ENCODE assay signal across 9 cellular contexts in genomic region chr10:123148414-123149161, GRCh38. TPM values are rescaled to one million over a fixed set of nuclear protein-coding genes. Genes with fewer than 3 reads are reported as not detected.
A peak's percentile ranks its signal among the peaks of the same experiment; 100 is the strongest.
DNase-seq lines count a peak whose midpoint lies in the region; ATAC-seq and TF ChIP-seq lines count a peak whose summit lies in the region.
"Had no signal": no experiment of that assay in that cellular context is flagged by ENCODE, and none has a peak within 500 bp of the region (broad histone marks: within the 10 kb centered on the region; RNA-seq: fewer than 3 reads in every experiment).

No MANE protein-coding gene starts in this region.

- H3K23ac ChIP-seq in H9 (ENCODE audit: insufficient read length, low read depth, low read length): no peak overlapping the region
- H3K23ac ChIP-seq in mesendoderm (ENCODE audit: low read length): no peak overlapping the region

- no peak for DNase-seq in CD8-positive, alpha-beta memory T cell
- DNase-seq in H9 (peak; percentile 78), mesendoderm (peak; percentile 54), nucleus accumbens (lab: John Stamatoyannopoulos, UW) (no peak), RWPE1 (ENCODE audit: low spot score) (no peak), HPDE6-E6E7 (ENCODE audit: extremely low spot score) (no peak)
- no peak for DNase-seq in activated CD8-positive, alpha-beta T cell treated with anti-CD3 and anti-CD28 coated beads, Interleukin-2, amount 10 ng/mL, durations not matched to agents 7 days and 5 days
- no peak for DNase-seq in activated CD4-positive, alpha-beta T cell treated with anti-CD3 and anti-CD28 coated beads, Interleukin-2, amount 50 U/mL, for 1 hour

- H2AFZ ChIP-seq in H9 (ENCODE audit: low read length): no peak overlapping the region

- H3K4me1 ChIP-seq in CD8-positive, alpha-beta memory T cell (ENCODE audit: insufficient read depth, low read length): peaks cover 72% of the 10 kb centered on the region
- peaks cover 10% of the 10 kb centered on the region for H3K4me1 ChIP-seq in H9 (ENCODE audit: insufficient read depth, low read length)
- no peaks in the 10 kb centered on the region for H3K4me1 ChIP-seq in mesendoderm (ENCODE audit: control insufficient read depth, low read depth, low read length)

- no peak overlapping the region for H3K4ac ChIP-seq in H9 (ENCODE audit: low read depth, low read length)
- no peak overlapping the region for H3K4ac ChIP-seq in mesendoderm (ENCODE audit: low read depth, low read length)

- no peak overlapping the region for H3K27ac ChIP-seq in CD8-positive, alpha-beta memory T cell (ENCODE audit: low read depth, low read length)
- no peak overlapping the region for H3K27ac ChIP-seq in H9 (ENCODE audit: insufficient read length, low read depth, low read length)
- no peak overlapping the region for H3K27ac ChIP-seq in mesendoderm (ENCODE audit: low read depth, low read length)
- H3K27ac ChIP-seq in RWPE1: no peak overlapping the region

- H3K79me1 ChIP-seq in H9 (ENCODE audit: insufficient read depth, low read depth, low read length, poor library complexity, severe bottlenecking): no peaks in the 10 kb centered on the region
- H3K79me1 ChIP-seq in mesendoderm (ENCODE audit: low read length): no peaks in the 10 kb centered on the region

- H3K4me2 ChIP-seq in H9 (ENCODE audit: insufficient read depth, insufficient read length, low read length): peak overlapping the region; percentile 46
- H3K4me2 ChIP-seq in mesendoderm (ENCODE audit: low read length): peak overlapping the region; percentile 19

- CTCF ChIA-PET in CD8-positive, alpha-beta memory T cell (lab: Charles Lee): interaction anchor here (0.6 to 2.2 kb wide), 4 partner anchors 8 to 1162 kb away, joined by 3 to 4 read pairs (median 4); no protein-coding TSS in a partner anchor
- CTCF ChIA-PET in activated CD8-positive, alpha-beta T cell treated with anti-CD3 and anti-CD28 coated beads, Interleukin-2, amount 10 ng/mL, durations not matched to agents 7 days and 5 days (lab: Charles Lee): interaction anchor here (1.3 kb wide), 1 partner anchor 11 kb away, joined by 5 read pairs; no protein-coding TSS in a partner anchor
- CTCF ChIA-PET in RWPE1 (lab: Yijun Ruan, JAX): interaction anchor here (2.9 kb wide), 1 partner anchor 15 kb away, joined by 13 read pairs; no protein-coding TSS in a partner anchor

- WGBS in H9 (ENCODE audit: extremely low coverage, insufficient read length, low lambda C conversion rate): no CpG with 5 or more reads among the region's 55 CpGs
- WGBS in mesendoderm (ENCODE audit: extremely low coverage, insufficient coverage, low lambda C conversion rate): no CpG with 5 or more reads among the region's 55 CpGs

- no peak overlapping the region for H4K91ac ChIP-seq in H9 (ENCODE audit: insufficient read length, low read depth, low read length)

- no peak overlapping the region for H2BK20ac ChIP-seq in H9 (ENCODE audit: low read depth, low read length, poor library complexity, severe bottlenecking)

- TF ChIP-seq CTCF in H9 (conservative IDR thresholded peaks at IDR 0.05) (no peak), RWPE1 (conservative IDR thresholded peaks at IDR 0.05; ENCODE audit: low read depth) (no peak)

- H2BK5ac ChIP-seq in H9 (ENCODE audit: insufficient read length, low read length) (no peak overlapping the region), mesendoderm (ENCODE audit: low read length) (no peak overlapping the region)

- H3K36me3 Mint-ChIP-seq in CD8-positive, alpha-beta memory T cell: no peaks in the 10 kb centered on the region
- peaks cover 0 to 10% (median 0%) of the 10 kb centered on the region in 3 experiments; a peak in 3 of 7 replicates for H3K36me3 Mint-ChIP-seq in H9 (ENCODE audit: insufficient read depth in 1 of 3, low read depth in 3 of 3)
- peaks cover 12% of the 10 kb centered on the region for H3K36me3 Mint-ChIP-seq in activated CD8-positive, alpha-beta T cell treated with anti-CD3 and anti-CD28 coated beads, Interleukin-2, amount 10 ng/mL, durations not matched to agents 7 days and 5 days (ENCODE audit: low read depth)

- no peak overlapping the region for H3K9ac ChIP-seq in H9 (ENCODE audit: extremely low read depth, insufficient read length, low read length)
- no peak overlapping the region for H3K9ac ChIP-seq in mesendoderm (ENCODE audit: low read length)

- peaks cover 23% of the 10 kb centered on the region for H3K23me2 ChIP-seq in H9 (ENCODE audit: insufficient read length, low read depth, low read length, poor library complexity, severe bottlenecking)

- H4K5ac ChIP-seq in H9 (ENCODE audit: insufficient read length, low read depth, low read length) (no peak overlapping the region), mesendoderm (ENCODE audit: low read length) (no peak overlapping the region)

- POLR2A ChIA-PET in CD8-positive, alpha-beta memory T cell (lab: Charles Lee): interaction anchor here (0.9 kb wide), 1 partner anchor 10 kb away, joined by 3 read pairs; no protein-coding TSS in a partner anchor
- POLR2A ChIA-PET in activated CD8-positive, alpha-beta T cell treated with anti-CD3 and anti-CD28 coated beads, Interleukin-2, amount 10 ng/mL, durations not matched to agents 7 days and 5 days (lab: Charles Lee): interaction anchor here (2.5 kb wide), 1 partner anchor 14 kb away, joined by 8 read pairs; no protein-coding TSS in a partner anchor
- POLR2A ChIA-PET in RWPE1 (lab: Yijun Ruan, JAX; ENCODE audit: low non-redundant PET): no interaction called here

- H2BK120ac ChIP-seq in H9 (ENCODE audit: low read depth, low read length, poor library complexity, severe bottlenecking) (no peak overlapping the region), mesendoderm (ENCODE audit: low read depth, low read length) (no peak overlapping the region)

- H3K4me1 Mint-ChIP-seq in CD8-positive, alpha-beta memory T cell: peaks cover 49 to 74% (median 67%) of the 10 kb centered on the region in 3 donors
- peaks cover 42 to 64% of the 10 kb centered on the region in 2 experiments for H3K4me1 Mint-ChIP-seq in H9
- H3K4me1 Mint-ChIP-seq in activated CD8-positive, alpha-beta T cell treated with anti-CD3 and anti-CD28 coated beads, Interleukin-2, amount 10 ng/mL, durations not matched to agents 7 days and 5 days (ENCODE audit: low read depth): peaks cover 69% of the 10 kb centered on the region

- peak overlapping the region; percentile 59 to 77 (median 69) for H3K4me3 Mint-ChIP-seq in CD8-positive, alpha-beta memory T cell
- H3K4me3 Mint-ChIP-seq in H9: peak overlapping the region; percentile 42 to 80; a peak in 4 of 5 replicates
- H3K4me3 Mint-ChIP-seq in activated CD8-positive, alpha-beta T cell treated with anti-CD3 and anti-CD28 coated beads, Interleukin-2, amount 10 ng/mL, durations not matched to agents 7 days and 5 days: peak overlapping the region; percentile 52

- peaks cover 52 to 66% of the 10 kb centered on the region in 2 donors for H3K27me3 Mint-ChIP-seq in CD8-positive, alpha-beta memory T cell
- H3K27me3 Mint-ChIP-seq in H9 (ENCODE audit: low read depth): peaks cover 98% of the 10 kb centered on the region
- peaks cover 60% of the 10 kb centered on the region for H3K27me3 Mint-ChIP-seq in activated CD8-positive, alpha-beta T cell treated with anti-CD3 and anti-CD28 coated beads, Interleukin-2, amount 10 ng/mL, durations not matched to agents 7 days and 5 days (ENCODE audit: low read depth)

- H3K36me3 ChIP-seq in CD8-positive, alpha-beta memory T cell (ENCODE audit: insufficient read depth, low read length): no peaks in the 10 kb centered on the region
- no peaks in the 10 kb centered on the region for H3K36me3 ChIP-seq in mesendoderm (ENCODE audit: control insufficient read depth, insufficient read depth, low read length)

- H3K79me2 ChIP-seq in H9 (ENCODE audit: insufficient read depth, low read length): no peaks in the 10 kb centered on the region
- H3K79me2 ChIP-seq in mesendoderm (ENCODE audit: control insufficient read depth, insufficient read depth, low read length): no peaks in the 10 kb centered on the region

- no peak overlapping the region for H2BK12ac ChIP-seq in H9 (ENCODE audit: insufficient read length, low read depth, low read length)

- H3K56ac ChIP-seq in H9 (ENCODE audit: insufficient read length, low read depth, low read length) (no peak overlapping the region), mesendoderm (ENCODE audit: low read length) (peak overlapping the region; percentile 44)

- H3K4me3 ChIP-seq in CD8-positive, alpha-beta memory T cell (ENCODE audit: low read length): peak overlapping the region; percentile 58
- H3K4me3 ChIP-seq in mesendoderm (ENCODE audit: low read length): no peak overlapping the region
- H3K4me3 ChIP-seq: lung had no signal

- peaks cover 0 to 4% (median 0%) of the 10 kb centered on the region in 5 donors for H3K9me3 Mint-ChIP-seq in CD8-positive, alpha-beta memory T cell
- peaks cover 0 to 2% of the 10 kb centered on the region in 2 experiments; a peak in 2 of 5 replicates for H3K9me3 Mint-ChIP-seq in H9
- H3K9me3 Mint-ChIP-seq in activated CD8-positive, alpha-beta T cell treated with anti-CD3 and anti-CD28 coated beads, Interleukin-2, amount 10 ng/mL, durations not matched to agents 7 days and 5 days (ENCODE audit: insufficient read depth): peaks cover 3% of the 10 kb centered on the region

- no peaks in the 10 kb centered on the region for H3K9me3 ChIP-seq in CD8-positive, alpha-beta memory T cell (ENCODE audit: low read length)
- no peaks in the 10 kb centered on the region for H3K9me3 ChIP-seq in H9 (ENCODE audit: control insufficient read depth, low read depth, low read length)

- H3K27me3 ChIP-seq in CD8-positive, alpha-beta memory T cell (ENCODE audit: insufficient read depth, low read length, poor library complexity, severe bottlenecking): peaks cover 72% of the 10 kb centered on the region
- H3K27me3 ChIP-seq in H9 (ENCODE audit: insufficient read depth, low read length): peaks cover 61% of the 10 kb centered on the region
- peaks cover 72% of the 10 kb centered on the region for H3K27me3 ChIP-seq in mesendoderm (ENCODE audit: insufficient read depth, low read length, poor library complexity)

- H2BK15ac ChIP-seq in H9 (ENCODE audit: low read depth, low read length) (no peak overlapping the region), mesendoderm (replicated peaks; ENCODE audit: low read depth) (no peak overlapping the region)

- no peaks in the 10 kb centered on the region for H4K20me1 ChIP-seq in H9 (ENCODE audit: control insufficient read depth, insufficient read depth, insufficient read length)

- no peak overlapping the region for H3K14ac ChIP-seq in H9 (ENCODE audit: insufficient read depth, low read length)

- no peak overlapping the region for H3K18ac ChIP-seq in H9 (ENCODE audit: insufficient read length, low read depth, low read length)
- no peak overlapping the region for H3K18ac ChIP-seq in mesendoderm (ENCODE audit: low read length)

- H4K8ac ChIP-seq in H9 (replicated peaks; ENCODE audit: insufficient read length, low read depth, low read length) (no peak overlapping the region), mesendoderm (ENCODE audit: low read depth, low read length) (no peak overlapping the region)

- peak overlapping the region in 2 of 8 donors; percentile 12 to 27 for H3K27ac Mint-ChIP-seq in CD8-positive, alpha-beta memory T cell
- no peak overlapping the region for H3K27ac Mint-ChIP-seq in H9
- peak overlapping the region; percentile 7 for H3K27ac Mint-ChIP-seq in activated CD8-positive, alpha-beta T cell treated with anti-CD3 and anti-CD28 coated beads, Interleukin-2, amount 10 ng/mL, durations not matched to agents 7 days and 5 days

- H3T11ph ChIP-seq in H9 (ENCODE audit: low read length): no peak overlapping the region

- ATAC-seq in activated CD8-positive, alpha-beta T cell treated with anti-CD3 and anti-CD28 coated beads, Interleukin-2, amount 10 ng/mL, durations not matched to agents 7 days and 5 days: peak; percentile 10

- H2AK5ac ChIP-seq in H9 (ENCODE audit: insufficient read length, low read length): no peak overlapping the region
- H2AK5ac ChIP-seq in mesendoderm (ENCODE audit: low read length): no peak overlapping the region

RNA-seq across cellular contexts. Expression of gene HMX2, which starts 0.7 kb away (rescaled TPM):
- total RNA-seq in CD8-positive, alpha-beta memory T cell: not detected
- polyA plus RNA-seq in CD8-positive, alpha-beta memory T cell: not detected
- total RNA-seq in H9 (2021): 0.35 and 0.46 TPM in 2 replicates
- not detected for total RNA-seq in activated CD8-positive, alpha-beta T cell treated with anti-CD3 and anti-CD28 coated beads, Interleukin-2, amount 10 ng/mL, durations not matched to agents 7 days and 5 days
- 0.24 TPM for polyA plus RNA-seq in mesendoderm (2013, experiment 1 of 2)
- polyA plus RNA-seq in mesendoderm (2013, experiment 2 of 2): 0.24 TPM
- total RNA-seq: lung had no signal
- polyA plus RNA-seq: lung had no signal

RNA-seq across cellular contexts. Expression of gene BUB3, which starts 5.6 kb away (rescaled TPM):
- total RNA-seq in CD8-positive, alpha-beta memory T cell: 100 to 1,000 TPM; 254 to 255 TPM
- polyA plus RNA-seq in CD8-positive, alpha-beta memory T cell: 231 TPM
- 188 and 200 TPM in 2 replicates for total RNA-seq in H9 (2021)
- 100 to 1,000 TPM; 265 to 267 TPM for total RNA-seq in activated CD8-positive, alpha-beta T cell treated with anti-CD3 and anti-CD28 coated beads, Interleukin-2, amount 10 ng/mL, durations not matched to agents 7 days and 5 days
- 114 TPM for polyA plus RNA-seq in mesendoderm (2013, experiment 1 of 2)
- polyA plus RNA-seq in mesendoderm (2013, experiment 2 of 2): 115 TPM

RNA-seq across cellular contexts. Expression of gene HMX3, which starts 12.8 kb away (rescaled TPM):
- total RNA-seq in CD8-positive, alpha-beta memory T cell: not detected
- polyA plus RNA-seq in CD8-positive, alpha-beta memory T cell: not detected
- 0.20 TPM in 1 of 2 replicates, not detected in the other for total RNA-seq in H9 (2021)
- total RNA-seq in activated CD8-positive, alpha-beta T cell treated with anti-CD3 and anti-CD28 coated beads, Interleukin-2, amount 10 ng/mL, durations not matched to agents 7 days and 5 days: not detected
- polyA plus RNA-seq in mesendoderm (2013, experiment 1 of 2): 0.22 TPM
- polyA plus RNA-seq in mesendoderm (2013, experiment 2 of 2): 0.15 TPM
- total RNA-seq: lung had no signal
- polyA plus RNA-seq: lung had no signal

Comparison
In these comparisons a context has a peak if more than half of its experiments do, and no peak if none do; other contexts are left out.
1. DNase-seq: peak in H9 (single experiment) and mesendoderm (single experiment); none in CD8-positive, alpha-beta memory T cell (0 of 5), activated CD8-positive, alpha-beta T cell treated with anti-CD3 and anti-CD28 coated beads, Interleukin-2, amount 10 ng/mL, durations not matched to agents 7 days and 5 days (single experiment), nucleus accumbens (0 of 56), RWPE1 (single experiment), activated CD4-positive, alpha-beta T cell treated with anti-CD3 and anti-CD28 coated beads, Interleukin-2, amount 50 U/mL, for 1 hour (single experiment) and HPDE6-E6E7 (single experiment).
2. Peak in every context shown above with its lines, with median percentiles within 50 percentile points of each other: H3K4me3 Mint-ChIP-seq.